7 cellular contexts compared by ENCODE assay signal in genomic region chr13:52609013-52609606, GRCh38. TPM values are rescaled to one million over a fixed set of nuclear protein-coding genes. Genes with fewer than 3 reads are reported as not detected.
DNase-seq lines count a peak whose midpoint lies in the region; ATAC-seq and TF ChIP-seq lines count a peak whose summit lies in the region.
"Not testable (repeated sequence)": the region's sequence is repeated elsewhere in the genome, so short reads cannot be mapped to it uniquely, and the experiment has no call there.

No MANE protein-coding gene starts in this region.

- H3K27me3 Mint-ChIP-seq in activated T-cell treated with anti-CD3 and anti-CD28 coated beads, Interleukin-2, amount 50 U/mL, for 72 hours (ENCODE audit: low read depth): peaks cover 18% of the 10 kb centered on the region

- peak; percentile 44 for DNase-seq in G401 (ENCODE audit: low spot score)
- DNase-seq in NCI-H748 (lab: John Stamatoyannopoulos, UW; ENCODE audit: unreplicated experiment): peak; percentile 56
- DNase-seq in activated T-cell treated with anti-CD3 and anti-CD28 coated beads, Interleukin-2, amount 50 U/mL, for 72 hours: peak; percentile 10 to 17
- peak; percentile 68 for DNase-seq in fibroblast of pulmonary artery (ENCODE audit: low read depth)
- peak; percentile 59 for DNase-seq in mesendoderm

- H2AK5ac ChIP-seq in mesendoderm (ENCODE audit: low read length): not testable (repeated sequence)

- H3K27ac Mint-ChIP-seq in activated T-cell treated with anti-CD3 and anti-CD28 coated beads, Interleukin-2, amount 50 U/mL, for 72 hours: not testable (repeated sequence)

- not testable (repeated sequence) for H3K79me1 ChIP-seq in mesendoderm (ENCODE audit: low read length)

- H4K5ac ChIP-seq in mesendoderm (ENCODE audit: low read length): not testable (repeated sequence)

- H2BK120ac ChIP-seq in mesendoderm (ENCODE audit: low read depth, low read length): not testable (repeated sequence)

- not testable (repeated sequence) for H4K8ac ChIP-seq in mesendoderm (ENCODE audit: low read depth, low read length)

- H2BK5ac ChIP-seq in mesendoderm (ENCODE audit: low read length): not testable (repeated sequence)

- not testable (repeated sequence) for H3K9ac ChIP-seq in mesendoderm (ENCODE audit: low read length)

- not testable (repeated sequence) for H3K4me3 ChIP-seq in fibroblast of pulmonary artery (replicated peaks; ENCODE audit: low read depth, low read length); mesendoderm (ENCODE audit: low read length)

- in situ Hi-C loops in G401 (cut with HindIII; ENCODE audit: low sequenced_read_pairs): not testable (repeated sequence)

- WGBS in mesendoderm (ENCODE audit: extremely low coverage, insufficient coverage, low lambda C conversion rate): no CpG with 5 or more reads among the region's 10 CpGs

- H3K56ac ChIP-seq in mesendoderm (ENCODE audit: low read length): not testable (repeated sequence)

- H3K23ac ChIP-seq in mesendoderm (ENCODE audit: low read length): not testable (repeated sequence)

- ATAC-seq in GM21381 (IDR thresholded peaks at IDR 0.05; ENCODE audit: unreplicated experiment): peak; percentile 61
- peak; percentile 76 for ATAC-seq in HG03439 (IDR thresholded peaks at IDR 0.05; ENCODE audit: unreplicated experiment)
- ATAC-seq in activated T-cell treated with anti-CD3 and anti-CD28 coated beads, Interleukin-2, amount 50 U/mL, for 72 hours (replicated peaks in 1 of 2): peak; percentile 66 to 72

- H3K4me3 Mint-ChIP-seq in activated T-cell treated with anti-CD3 and anti-CD28 coated beads, Interleukin-2, amount 50 U/mL, for 72 hours: not testable (repeated sequence)

- H3K9me3 Mint-ChIP-seq in activated T-cell treated with anti-CD3 and anti-CD28 coated beads, Interleukin-2, amount 50 U/mL, for 72 hours: not testable (repeated sequence)

- H3K4me1 Mint-ChIP-seq in activated T-cell treated with anti-CD3 and anti-CD28 coated beads, Interleukin-2, amount 50 U/mL, for 72 hours (ENCODE audit: low read depth): not testable (repeated sequence)

- TF ChIP-seq CTCF in fibroblast of pulmonary artery (IDR thresholded peaks at IDR 0.05; ENCODE audit: low read length, missing control alignments): peak; percentile 37

- H3K79me2 ChIP-seq in mesendoderm (ENCODE audit: control insufficient read depth, insufficient read depth, low read length): not testable (repeated sequence)

- not testable (repeated sequence) for H3K4me1 ChIP-seq in mesendoderm (ENCODE audit: control insufficient read depth, low read depth, low read length)

- H3K4me2 ChIP-seq in mesendoderm (ENCODE audit: low read length): not testable (repeated sequence)

- not testable (repeated sequence) for H2BK15ac ChIP-seq in mesendoderm (replicated peaks; ENCODE audit: low read depth)

- not testable (repeated sequence) for H3K4ac ChIP-seq in mesendoderm (ENCODE audit: low read depth, low read length)

- not testable (repeated sequence) for H3K36me3 ChIP-seq in mesendoderm (ENCODE audit: control insufficient read depth, insufficient read depth, low read length)

- H3K27ac ChIP-seq in mesendoderm (ENCODE audit: low read depth, low read length): not testable (repeated sequence)

- not testable (repeated sequence) for H3K27me3 ChIP-seq in mesendoderm (ENCODE audit: insufficient read depth, low read length, poor library complexity)

- not testable (repeated sequence) for H3K18ac ChIP-seq in mesendoderm (ENCODE audit: low read length)

- not testable (repeated sequence) for H3K36me3 Mint-ChIP-seq in activated T-cell treated with anti-CD3 and anti-CD28 coated beads, Interleukin-2, amount 50 U/mL, for 72 hours (ENCODE audit: insufficient read depth in 2 of 2)

RNA-seq across cellular contexts. Expression of gene HNRNPA1L2, which starts 33.1 kb away (rescaled TPM):
- total RNA-seq in G401 (2014; rRNA removed; shearing (Covaris generic)): 1.7 and 2.3 TPM in 2 replicates
- 10 to 100 TPM; 12.3 TPM for total RNA-seq in activated T-cell treated with anti-CD3 and anti-CD28 coated beads, Interleukin-2, amount 50 U/mL, for 72 hours
- 8.8 TPM for polyA plus RNA-seq in mesendoderm (2013, experiment 1 of 2)
- 8.7 TPM for polyA plus RNA-seq in mesendoderm (2013, experiment 2 of 2)

RNA-seq across cellular contexts. Expression of gene SUGT1, which starts 43.5 kb away (rescaled TPM):
- total RNA-seq in G401 (2014; rRNA removed; shearing (Covaris generic)): 18.2 and 31.3 TPM in 2 replicates
- 10 to 100 TPM; 47.9 to 51.0 TPM for total RNA-seq in activated T-cell treated with anti-CD3 and anti-CD28 coated beads, Interleukin-2, amount 50 U/mL, for 72 hours
- 108 TPM for polyA plus RNA-seq in mesendoderm (2013, experiment 1 of 2)
- 111 TPM for polyA plus RNA-seq in mesendoderm (2013, experiment 2 of 2)

Comparison
In these comparisons a context has a peak if more than half of its experiments do, and no peak if none do; other contexts are left out.
1. DNase-seq: peak in every context shown above with its lines; median percentile 68 in fibroblast of pulmonary artery; 59 in mesendoderm; 56 in NCI-H748; 44 in G401; 14 in activated T-cell treated with anti-CD3 and anti-CD28 coated beads, Interleukin-2, amount 50 U/mL, for 72 hours.